Comparison of ENCODE assay signal across 8 cellular contexts in genomic region chr4:155972098-155972497, GRCh38. TPM values are rescaled to one million over a fixed set of nuclear protein-coding genes. Genes with fewer than 3 reads are reported as not detected.
DNase-seq lines count a peak whose midpoint lies in the region; ATAC-seq, FAIRE-seq and TF ChIP-seq lines count a peak whose summit lies in the region.

No MANE protein-coding gene starts in this region.

- no peaks in the 10 kb centered on the region for H4K20me1 ChIP-seq in keratinocyte (ENCODE audit: control insufficient read depth, extremely low read depth, insufficient read depth, low read length)

- no peaks in the 10 kb centered on the region for H3K9me3 Mint-ChIP-seq in natural killer cell treated with Interleukin-12 subunit alpha and Interleukin-12 subunit beta and Interleukin-15 and Interleukin-18, amount 100 ng/mL, for 72 hours

- CTCF ChIA-PET in Panc1 (lab: Charles Lee), result no interaction called here

- H3K27me3 Mint-ChIP-seq in natural killer cell treated with Interleukin-12 subunit alpha and Interleukin-12 subunit beta and Interleukin-15 and Interleukin-18, amount 100 ng/mL, for 72 hours, result peaks cover 3 to 5% of the 10 kb centered on the region in 2 donors

- no peaks in the 10 kb centered on the region for H3K36me3 Mint-ChIP-seq in natural killer cell treated with Interleukin-12 subunit alpha and Interleukin-12 subunit beta and Interleukin-15 and Interleukin-18, amount 100 ng/mL, for 72 hours

- no peaks in the 10 kb centered on the region for H3K79me2 ChIP-seq in keratinocyte (ENCODE audit: control insufficient read depth, insufficient read depth, low read length)

- intact Hi-C loops in Panc1 (cut with micrococcal nuclease; ENCODE audit: unreplicated experiment), result no loop called here
- intact Hi-C loops in left lung (cut with DNase I), result no loop called here

- no peak overlapping the region for H3K27ac ChIP-seq in Panc1 (ENCODE audit: low read length)
- no peak overlapping the region for H3K27ac ChIP-seq in keratinocyte (ENCODE audit: control insufficient read depth, insufficient read depth, low read length)
- H3K27ac ChIP-seq in left lung, result no peak overlapping the region

- DNase-seq in HFF-Myc (ENCODE audit: extremely low read depth, low read depth) (no peak), Panc1 (ENCODE audit: low read depth, low spot score) (no peak), keratinocyte (ENCODE audit: low read depth, low spot score) (no peak), NCI-H1694 treated with DMSO at 0.1 percent for 48 hours (lab: John Stamatoyannopoulos, UW) (no peak), left lung (no peak), NCI-H748 treated with DMSO at 0.1 percent for 48 hours (lab: John Stamatoyannopoulos, UW) (no peak)
- no peak for DNase-seq in natural killer cell treated with Interleukin-12 subunit alpha and Interleukin-12 subunit beta and Interleukin-15 and Interleukin-18, amount 100 ng/mL, for 72 hours (ENCODE audit: low spot score)

- no peak overlapping the region for H2AFZ ChIP-seq in keratinocyte (ENCODE audit: control insufficient read depth, low read length)

- H3K4me3 Mint-ChIP-seq in natural killer cell treated with Interleukin-12 subunit alpha and Interleukin-12 subunit beta and Interleukin-15 and Interleukin-18, amount 100 ng/mL, for 72 hours, result no peak overlapping the region

- H3K4me1 ChIP-seq in Panc1 (ENCODE audit: control insufficient read depth, insufficient read depth, low read length) (no peaks in the 10 kb centered on the region), keratinocyte (ENCODE audit: control insufficient read depth, extremely low read depth, insufficient read depth, low read length) (peaks cover 12% of the 10 kb centered on the region), left lung (no peaks in the 10 kb centered on the region)

- BruUV-seq in Panc1 (replicated peaks; lab: Mats Ljungman, UMichigan), result no TSS peak

- in situ Hi-C loops in Panc1 (cut with HindIII; ENCODE audit: low pct_unique_long_range_greater_than_20kb, low sequenced_read_pairs), result no loop called here

- no peaks in the 10 kb centered on the region for H3K27me3 ChIP-seq in Panc1 (ENCODE audit: control insufficient read depth, insufficient read depth, low read length)
- H3K27me3 ChIP-seq in keratinocyte (ENCODE audit: control insufficient read depth, extremely low read depth, insufficient read depth, low read length), result no peaks in the 10 kb centered on the region
- H3K27me3 ChIP-seq in left lung, result no peaks in the 10 kb centered on the region

- POLR2A ChIA-PET in Panc1 (lab: Charles Lee), result no interaction called here

- dilution Hi-C loops in keratinocyte (cut with MboI; ENCODE audit: extremely low pct_ligation_motif_present, low sequenced_read_pairs), result no loop called here

- H3K9me3 ChIP-seq in Panc1 (ENCODE audit: control insufficient read depth, insufficient read depth, low read depth, low read length) (no peaks in the 10 kb centered on the region), keratinocyte (ENCODE audit: control insufficient read depth, low read depth, low read length) (no peaks in the 10 kb centered on the region), left lung (no peaks in the 10 kb centered on the region)

- H3K9ac ChIP-seq in keratinocyte (ENCODE audit: control insufficient read depth, extremely low read depth, insufficient read depth, low read length), result no peak overlapping the region

- no peak overlapping the region for H3K4me2 ChIP-seq in keratinocyte (ENCODE audit: control insufficient read depth, extremely low read depth, insufficient read depth, low read depth, low read length)

- H3K4me1 Mint-ChIP-seq in natural killer cell treated with Interleukin-12 subunit alpha and Interleukin-12 subunit beta and Interleukin-15 and Interleukin-18, amount 100 ng/mL, for 72 hours (ENCODE audit: low read depth in 2 of 2), result no peaks in the 10 kb centered on the region

- H3K9me1 ChIP-seq in keratinocyte (ENCODE audit: control insufficient read depth, extremely low read depth, insufficient read depth, low read length), result no peaks in the 10 kb centered on the region

- TF ChIP-seq CTCF in GM12873 (IDR thresholded peaks at IDR 0.05; ENCODE audit: insufficient read depth, low read depth, low read length, missing control alignments) (peak; percentile 52), HFF-Myc (IDR thresholded peaks at IDR 0.05; ENCODE audit: low read depth, low read length, missing control alignments) (peak; percentile 45), Panc1 (IDR thresholded peaks at IDR 0.05) (peak; percentile 43), keratinocyte (optimal IDR thresholded peaks at IDR 0.05 in 1 of 3, IDR thresholded peaks at IDR 0.05 in 1 of 3, conservative IDR thresholded peaks at IDR 0.05 in 1 of 3; ENCODE audit: extremely low read depth in 1 of 3, insufficient read depth in 2 of 3, low read length in 3 of 3) (peak; percentile 7 to 63 (median 9)), left lung (IDR thresholded peaks at IDR 0.05) (no peak)

- FAIRE-seq in keratinocyte (lab: Jason Lieb, UNC), result peak; percentile 34

- no peak overlapping the region for H3K27ac Mint-ChIP-seq in natural killer cell treated with Interleukin-12 subunit alpha and Interleukin-12 subunit beta and Interleukin-15 and Interleukin-18, amount 100 ng/mL, for 72 hours

- H3K36me3 ChIP-seq in Panc1 (ENCODE audit: control insufficient read depth, insufficient read depth, low read length), result no peaks in the 10 kb centered on the region
- H3K36me3 ChIP-seq in keratinocyte (ENCODE audit: control insufficient read depth in 2 of 2, extremely low read depth in 1 of 2, insufficient read depth in 2 of 2, low read length in 2 of 2), result no peaks in the 10 kb centered on the region
- H3K36me3 ChIP-seq in left lung, result no peaks in the 10 kb centered on the region

- no peak for ATAC-seq in Panc1
- ATAC-seq in natural killer cell treated with Interleukin-12 subunit alpha and Interleukin-12 subunit beta and Interleukin-15 and Interleukin-18, amount 100 ng/mL, for 72 hours, result no peak
- no peak for ATAC-seq in left lung

- H3K4me3 ChIP-seq in HFF-Myc (replicated peaks; ENCODE audit: low read depth, low read length) (no peak overlapping the region), Panc1 (ENCODE audit: low read depth in 2 of 2, low read length in 2 of 2) (no peak overlapping the region), keratinocyte (ENCODE audit: control insufficient read depth in 2 of 3, extremely low read depth in 1 of 3, insufficient read depth in 2 of 3, low read depth in 1 of 3, low read length in 3 of 3) (no peak overlapping the region), left lung (no peak overlapping the region)

RNA-seq across cellular contexts. Expression of gene CTSO, which starts 18.4 kb away (rescaled TPM):
- total RNA-seq in Panc1 (2021; ENCODE audit: unreplicated experiment) (3.3 TPM), left lung (10 to 100 TPM; 20.9 to 28.7 TPM)
- 1.8 TPM for polyA plus RNA-seq in Panc1 (2012; ENCODE audit: insufficient read length)
- 3.0 to 3.8 TPM (median 3.3 TPM) in 3 replicates for polyA plus RNA-seq in keratinocyte
- 1.2 TPM for polyA plus RNA-seq in keratinocyte (2011; ENCODE audit: low read depth)
- 2.1 and 4.7 TPM in 2 replicates for polyA plus RNA-seq in keratinocyte (2011; cell fraction: cytosol; rRNA removed)
- 4.9 and 6.7 TPM in 2 replicates for polyA plus RNA-seq in keratinocyte (2011; cell fraction: nucleus; rRNA removed)
- polyA plus RNA-seq in keratinocyte (2012; ENCODE audit: low replicate concordance), result 1.7 and 2.2 TPM in 2 replicates
- 0.59 to 2.3 TPM (median 1.5 TPM) in 3 replicates for polyA minus RNA-seq in keratinocyte
- polyA minus RNA-seq in keratinocyte (2011; cell fraction: cytosol; rRNA and poly(A)+ RNA removed), result 1.7 TPM
- 1.2 and 3.3 TPM in 2 replicates for polyA minus RNA-seq in keratinocyte (2011; cell fraction: nucleus; rRNA and poly(A)+ RNA removed)
- total RNA-seq in natural killer cell treated with Interleukin-12 subunit alpha and Interleukin-12 subunit beta and Interleukin-15 and Interleukin-18, amount 100 ng/mL, for 72 hours, result 1 to 10 TPM; 1.3 to 5.8 TPM

Comparison
In these comparisons a context has a peak if more than half of its experiments do, and no peak if none do; other contexts are left out.
1. CTCF ChIP-seq: peak in GM12873 (single experiment), HFF-Myc (single experiment), Panc1 (single experiment) and keratinocyte (3 of 3); none in left lung (0 of 2).